1 cellular context compared by ENCODE assay signal in the genomic region with DNA sequence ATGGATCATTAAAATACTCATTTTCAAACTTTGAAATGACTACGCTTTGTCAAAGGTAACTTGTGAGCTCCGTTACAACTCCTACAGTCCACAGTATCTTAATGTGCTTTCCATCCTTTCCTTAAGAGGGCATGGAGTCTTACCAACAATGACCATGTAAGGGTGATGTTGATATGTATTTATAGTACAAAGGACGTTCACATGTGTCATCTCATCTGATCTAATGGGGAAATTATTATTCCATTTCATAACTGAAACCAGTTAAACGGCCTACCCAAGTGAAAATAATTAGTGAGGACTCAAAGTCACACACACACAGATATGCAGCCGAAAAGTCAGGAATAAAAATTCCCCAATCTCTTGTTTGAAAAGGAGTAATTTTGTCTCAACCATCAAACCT.
TF ChIP-seq lines count a peak whose summit lies in the region.

No MANE protein-coding gene starts in this region.

TF ChIP-seq in GM12878, 131 proteins besides CTCF, POLR2A, EP300 and RAD21 (continued from another document):
- TF ChIP-seq, protein P1, sequence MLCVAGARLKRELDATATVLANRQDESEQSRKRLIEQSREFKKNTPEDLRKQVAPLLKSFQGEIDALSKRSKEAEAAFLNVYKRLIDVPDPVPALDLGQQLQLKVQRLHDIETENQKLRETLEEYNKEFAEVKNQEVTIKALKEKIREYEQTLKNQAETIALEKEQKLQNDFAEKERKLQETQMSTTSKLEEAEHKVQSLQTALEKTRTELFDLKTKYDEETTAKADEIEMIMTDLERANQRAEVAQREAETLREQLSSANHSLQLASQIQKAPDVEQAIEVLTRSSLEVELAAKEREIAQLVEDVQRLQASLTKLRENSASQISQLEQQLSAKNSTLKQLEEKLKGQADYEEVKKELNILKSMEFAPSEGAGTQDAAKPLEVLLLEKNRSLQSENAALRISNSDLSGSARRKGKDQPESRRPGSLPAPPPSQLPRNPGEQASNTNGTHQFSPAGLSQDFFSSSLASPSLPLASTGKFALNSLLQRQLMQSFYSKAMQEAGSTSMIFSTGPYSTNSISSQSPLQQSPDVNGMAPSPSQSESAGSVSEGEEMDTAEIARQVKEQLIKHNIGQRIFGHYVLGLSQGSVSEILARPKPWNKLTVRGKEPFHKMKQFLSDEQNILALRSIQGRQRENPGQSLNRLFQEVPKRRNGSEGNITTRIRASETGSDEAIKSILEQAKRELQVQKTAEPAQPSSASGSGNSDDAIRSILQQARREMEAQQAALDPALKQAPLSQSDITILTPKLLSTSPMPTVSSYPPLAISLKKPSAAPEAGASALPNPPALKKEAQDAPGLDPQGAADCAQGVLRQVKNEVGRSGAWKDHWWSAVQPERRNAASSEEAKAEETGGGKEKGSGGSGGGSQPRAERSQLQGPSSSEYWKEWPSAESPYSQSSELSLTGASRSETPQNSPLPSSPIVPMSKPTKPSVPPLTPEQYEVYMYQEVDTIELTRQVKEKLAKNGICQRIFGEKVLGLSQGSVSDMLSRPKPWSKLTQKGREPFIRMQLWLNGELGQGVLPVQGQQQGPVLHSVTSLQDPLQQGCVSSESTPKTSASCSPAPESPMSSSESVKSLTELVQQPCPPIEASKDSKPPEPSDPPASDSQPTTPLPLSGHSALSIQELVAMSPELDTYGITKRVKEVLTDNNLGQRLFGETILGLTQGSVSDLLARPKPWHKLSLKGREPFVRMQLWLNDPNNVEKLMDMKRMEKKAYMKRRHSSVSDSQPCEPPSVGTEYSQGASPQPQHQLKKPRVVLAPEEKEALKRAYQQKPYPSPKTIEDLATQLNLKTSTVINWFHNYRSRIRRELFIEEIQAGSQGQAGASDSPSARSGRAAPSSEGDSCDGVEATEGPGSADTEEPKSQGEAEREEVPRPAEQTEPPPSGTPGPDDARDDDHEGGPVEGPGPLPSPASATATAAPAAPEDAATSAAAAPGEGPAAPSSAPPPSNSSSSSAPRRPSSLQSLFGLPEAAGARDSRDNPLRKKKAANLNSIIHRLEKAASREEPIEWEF (IDR thresholded peaks at IDR 0.05; ENCODE audit: insufficient replicate concordance, low read depth, low read length): no peak
- TF ChIP-seq BCL11A (IDR thresholded peaks at IDR 0.05; ENCODE audit: low read depth, low read length) (peak; percentile 48; the same call in 1 of the 2 replicates), EED (IDR thresholded peaks at IDR 0.05; ENCODE audit: low read depth) (peak; percentile 34; the same call in 1 of the 2 replicates), MTA2 (IDR thresholded peaks at IDR 0.05; ENCODE audit: low read depth) (peak; percentile 84), ATF7 (IDR thresholded peaks at IDR 0.05; ENCODE audit: low read depth) (peak; percentile 77), SRF (IDR thresholded peaks at IDR 0.05; ENCODE audit: low read depth in 2 of 2, low read length in 2 of 2) (peak in 1 of 2 experiments; percentile 75; a peak in 2 of 4 replicates), POU2F2 (IDR thresholded peaks at IDR 0.05; ENCODE audit: borderline replicate concordance, low read depth, low read length) (no peak), PML (IDR thresholded peaks at IDR 0.05; ENCODE audit: low read length) (no peak), NRF1 (conservative IDR thresholded peaks at IDR 0.05; ENCODE audit: low read depth, low read length) (no peak), MEF2A (IDR thresholded peaks at IDR 0.05; ENCODE audit: insufficient read depth, low read depth, low read length) (0 out of 2 replicates have a peak, but pooled peaks have one; percentile 15)
- TF ChIP-seq, protein P2, sequence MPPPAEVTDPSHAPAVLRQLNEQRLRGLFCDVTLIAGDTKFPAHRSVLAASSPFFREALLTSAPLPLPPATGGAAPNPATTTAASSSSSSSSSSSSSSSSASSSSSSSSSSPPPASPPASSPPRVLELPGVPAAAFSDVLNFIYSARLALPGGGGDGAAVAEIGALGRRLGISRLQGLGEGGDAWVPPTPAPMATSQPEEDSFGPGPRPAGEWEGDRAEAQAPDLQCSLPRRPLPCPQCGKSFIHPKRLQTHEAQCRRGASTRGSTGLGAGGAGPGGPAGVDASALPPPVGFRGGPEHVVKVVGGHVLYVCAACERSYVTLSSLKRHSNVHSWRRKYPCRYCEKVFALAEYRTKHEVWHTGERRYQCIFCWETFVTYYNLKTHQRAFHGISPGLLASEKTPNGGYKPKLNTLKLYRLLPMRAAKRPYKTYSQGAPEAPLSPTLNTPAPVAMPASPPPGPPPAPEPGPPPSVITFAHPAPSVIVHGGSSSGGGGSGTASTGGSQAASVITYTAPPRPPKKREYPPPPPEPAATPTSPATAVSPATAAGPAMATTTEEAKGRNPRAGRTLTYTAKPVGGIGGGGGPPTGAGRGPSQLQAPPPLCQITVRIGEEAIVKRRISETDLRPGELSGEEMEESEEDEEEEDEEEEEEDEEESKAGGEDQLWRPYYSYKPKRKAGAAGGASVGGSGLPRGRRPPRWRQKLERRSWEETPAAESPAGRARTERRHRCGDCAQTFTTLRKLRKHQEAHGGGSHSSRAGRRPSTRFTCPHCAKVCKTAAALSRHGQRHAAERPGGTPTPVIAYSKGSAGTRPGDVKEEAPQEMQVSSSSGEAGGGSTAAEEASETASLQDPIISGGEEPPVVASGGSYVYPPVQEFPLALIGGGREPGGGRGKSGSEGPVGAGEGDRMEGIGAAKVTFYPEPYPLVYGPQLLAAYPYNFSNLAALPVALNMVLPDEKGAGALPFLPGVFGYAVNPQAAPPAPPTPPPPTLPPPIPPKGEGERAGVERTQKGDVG (CRISPR knock-in tag; IDR thresholded peaks at IDR 0.05): no peak
